Comparison of ENCODE assay signal across 30 cellular contexts in the genomic region with DNA sequence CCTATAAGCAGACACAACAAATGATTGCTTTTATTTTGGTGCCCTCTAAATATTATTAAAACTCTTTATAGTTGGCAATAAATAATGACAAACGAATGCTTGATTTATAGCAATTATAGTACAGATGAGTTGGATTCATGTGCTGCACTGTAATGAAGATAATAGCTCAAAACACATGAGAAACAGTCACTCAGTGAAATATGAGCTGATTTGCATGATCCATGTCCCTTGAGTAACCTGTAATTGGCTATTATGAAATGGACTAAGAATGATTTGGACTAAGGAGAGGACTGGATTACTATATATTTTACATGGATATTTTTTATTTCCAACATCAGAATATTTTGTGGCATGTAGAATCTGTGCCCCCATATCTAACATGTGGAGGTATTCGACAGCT.
"Had no signal": no experiment of that assay in that cellular context is flagged by ENCODE, and none has a peak within 500 bp of the region (broad histone marks: within the 10 kb centered on the region; RNA-seq: fewer than 3 reads in every experiment).

No MANE protein-coding gene starts in this region.

- H3K4me3 ChIP-seq: ascending aorta, cardiac muscle cell, MG63, SJCRH30, SK-N-MC had no signal

- ATAC-seq: activated CD8-positive, alpha-beta T cell treated with anti-CD3 and anti-CD28 coated beads for 36 hours; activated T-cell treated with anti-CD3 and anti-CD28 coated beads, Interleukin-2, amount 50 U/mL, for 72 hours; activated T-helper 17 cell treated with anti-CD3 and anti-CD28 coated beads, Interleukin-2, amount 50 U/mL, for 72 hours; Panc1 had no signal

- H3K9me3 ChIP-seq: ascending aorta, MG63, SJCRH30 had no signal

- H3K27me3 ChIP-seq: ascending aorta, cardiac muscle cell, MG63, SJCRH30 had no signal

- H3K27ac ChIP-seq: ascending aorta, cardiac muscle cell, SJCRH30, SK-N-MC, WERI-Rb-1 had no signal

- H3K4me1 ChIP-seq: ascending aorta had no signal

- H3K36me3 ChIP-seq: ascending aorta, cardiac muscle cell, MG63, SJCRH30, WERI-Rb-1 had no signal

- DNase-seq: activated CD4-positive, alpha-beta T cell treated with anti-CD3 and anti-CD28 coated beads for 1 hour; activated CD4-positive, alpha-beta T cell treated with anti-CD3 and anti-CD28 coated beads for 48 hours; activated CD4-positive, alpha-beta T cell treated with anti-CD3 and anti-CD28 coated beads, Interleukin-2, amount 50 U/mL, for 4 hours; activated CD4-positive, CD25-positive, alpha-beta regulatory T cell; activated CD8-positive, alpha-beta T cell treated with anti-CD3 and anti-CD28 coated beads for 36 hours; activated effector memory CD4-positive, alpha-beta T cell treated with anti-CD3 and anti-CD28 coated beads, Interleukin-2, amount 50 U/mL, for 16 hours; activated naive CD4-positive, alpha-beta T cell; activated naive CD4-positive, alpha-beta T cell treated with anti-CD3 and anti-CD28 coated beads, Interleukin-2, amount 50 U/mL, for 16 hours; activated naive CD8-positive, alpha-beta T cell treated with anti-CD3 and anti-CD28 coated beads for 36 hours; activated T-cell treated with anti-CD3 and anti-CD28 coated beads, Interleukin-2, amount 50 U/mL, for 1 hour; activated T-cell treated with anti-CD3 and anti-CD28 coated beads, Interleukin-2, amount 50 U/mL, for 72 hours; amygdala; Karpas-422; KBM-7; MG63; NCI-H1048; NCI-H1417 treated with DMSO at 0.1 percent for 48 hours; NCI-H1694 treated with DMSO at 0.1 percent for 48 hours; NCI-H2029; NCI-H345; NCI-H510A; SHP77; SJCRH30; T1000; WERI-Rb-1 had no signal
